2 cellular contexts compared by ENCODE assay signal in genomic region chr1:244851546-244852231, GRCh38.
TF ChIP-seq lines count a peak whose summit lies in the region.

No MANE protein-coding gene starts in this region.

TF ChIP-seq in SK-N-SH, 30 proteins besides CTCF, POLR2A, EP300 and RAD21 (continued from another document):
- TF ChIP-seq USF1 (IDR thresholded peaks at IDR 0.05; ENCODE audit: borderline replicate concordance, low read depth) (no peak), ELF1 (IDR thresholded peaks at IDR 0.05) (no peak)

TF ChIP-seq in SK-N-SH treated with all-trans-retinoic acid at 6 μM for 48 hours, 23 proteins besides CTCF, POLR2A, EP300 and RAD21 (continued from another document):
- TF ChIP-seq PATZ1 (CRISPR knock-in tag; IDR thresholded peaks at IDR 0.05; ENCODE audit: borderline replicate concordance): no peak
- TF ChIP-seq ZFP30 (CRISPR knock-in tag; IDR thresholded peaks at IDR 0.05): no peak
- TF ChIP-seq TCF4 (CRISPR knock-in tag; IDR thresholded peaks at IDR 0.05; ENCODE audit: borderline replicate concordance): no peak
- no peak for TF ChIP-seq TOX (CRISPR knock-in tag; IDR thresholded peaks at IDR 0.05; ENCODE audit: borderline replicate concordance)
- no peak for TF ChIP-seq CSDC2 (CRISPR knock-in tag; IDR thresholded peaks at IDR 0.05)
- TF ChIP-seq SNAI2 (CRISPR knock-in tag; IDR thresholded peaks at IDR 0.05): no peak
- no peak for TF ChIP-seq ZNF8 (CRISPR knock-in tag; IDR thresholded peaks at IDR 0.05)
- TF ChIP-seq ZC3H10 (CRISPR knock-in tag; IDR thresholded peaks at IDR 0.05): no peak
- TF ChIP-seq BACH2 (CRISPR knock-in tag; IDR thresholded peaks at IDR 0.05; ENCODE audit: borderline replicate concordance): no peak
- TF ChIP-seq CREB5 (CRISPR knock-in tag; IDR thresholded peaks at IDR 0.05; ENCODE audit: low read depth): no peak
- no peak for TF ChIP-seq POU6F1 (CRISPR knock-in tag; IDR thresholded peaks at IDR 0.05; ENCODE audit: borderline replicate concordance, low read depth)
